In the genomic region with DNA sequence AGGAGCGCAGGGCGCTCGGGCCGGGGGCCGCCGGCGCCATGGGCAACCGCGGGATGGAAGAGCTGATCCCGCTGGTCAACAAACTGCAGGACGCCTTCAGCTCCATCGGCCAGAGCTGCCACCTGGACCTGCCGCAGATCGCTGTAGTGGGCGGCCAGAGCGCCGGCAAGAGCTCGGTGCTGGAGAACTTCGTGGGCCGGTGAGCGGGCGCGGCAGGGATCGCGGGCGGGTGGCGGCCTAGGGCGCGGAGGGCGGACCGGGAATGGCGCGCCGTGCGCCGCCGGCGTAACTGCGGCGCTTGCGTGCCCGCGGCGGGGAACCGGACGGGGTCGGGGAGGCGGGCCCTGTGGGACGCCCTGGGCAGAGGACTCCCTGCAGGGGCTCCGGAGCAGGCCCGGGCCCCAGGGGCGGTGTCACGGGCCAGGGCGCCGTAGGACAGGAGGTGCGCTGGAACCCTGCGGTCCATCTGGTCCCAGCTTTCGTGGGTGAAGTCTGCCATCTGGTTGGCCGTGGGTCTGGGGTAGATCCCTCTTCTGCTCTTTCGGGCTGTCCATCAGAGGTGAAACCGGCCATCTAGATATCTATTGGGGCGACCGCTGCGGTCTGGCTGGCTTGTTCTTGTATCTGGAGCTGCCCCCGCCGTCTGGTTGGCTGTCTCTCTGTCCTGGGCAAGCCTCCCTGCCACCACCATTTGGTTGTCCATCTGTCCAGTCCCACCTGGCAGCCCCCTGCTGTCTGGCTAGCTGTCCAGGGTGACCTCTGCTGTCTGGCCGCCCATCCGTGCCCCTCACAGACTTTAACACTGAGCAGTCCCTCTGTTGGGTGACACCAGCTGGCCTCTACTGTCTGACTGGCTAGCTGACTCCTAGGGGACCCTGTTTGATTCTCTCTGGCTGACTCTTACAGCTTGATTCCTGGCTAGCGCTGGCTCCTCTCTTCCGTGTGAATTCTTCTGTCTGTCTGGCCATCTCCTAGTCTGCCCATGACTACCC, we compare ENCODE assay signal across 8 cellular contexts. TPM values are rescaled to one million over a fixed set of nuclear protein-coding genes. Genes with fewer than 3 reads are reported as not detected.
DNase-seq lines count a peak whose midpoint lies in the region; ATAC-seq and TF ChIP-seq lines count a peak whose summit lies in the region.

No MANE protein-coding gene starts in this region.

- peak; percentile 24 for ATAC-seq in GM19397 (IDR thresholded peaks at IDR 0.05; ENCODE audit: unreplicated experiment)
- peak; percentile 43 for ATAC-seq in IMR-90 (ENCODE audit: low read depth)
- peak; percentile 19 for ATAC-seq in stimulated activated effector memory CD8-positive, alpha-beta T cell treated with anti-CD3 and anti-CD28 coated beads, Interleukin-12 subunit alpha, Interleukin-12 subunit beta, amount 100 ng/mL, for 72 hours

- no TSS peak for BruUV-seq in IMR-90 (replicated peaks; lab: Mats Ljungman, UMichigan)

- H2BK20ac ChIP-seq in IMR-90 (ENCODE audit: low read depth, low read length), result no peak overlapping the region

- peak overlapping the region; percentile 82 for H3K4me3 ChIP-seq in IMR-90 (ENCODE audit: insufficient read depth, low read depth, low read length)
- peak overlapping the region; percentile 96 for H3K4me3 ChIP-seq in duodenal mucosa (ENCODE audit: low read depth in 1 of 2, low read length in 2 of 2)

- H3K9ac ChIP-seq in IMR-90 (ENCODE audit: low read depth, low read length) (peak overlapping the region; percentile 76), duodenal mucosa (ENCODE audit: low read depth in 1 of 2, low read length in 2 of 2) (peak overlapping the region; percentile 94 to 98)

- peaks cover 13% of the 10 kb centered on the region for H3K9me1 ChIP-seq in IMR-90 (ENCODE audit: insufficient read depth, low read length)

- peaks cover 0 to 37% of the 10 kb centered on the region in 2 experiments; a peak in 2 of 4 replicates for H3K79me1 ChIP-seq in IMR-90 (ENCODE audit: low read depth in 1 of 2, low read length in 2 of 2)

- H2BK120ac ChIP-seq in IMR-90 (ENCODE audit: low read depth, low read length), result no peak overlapping the region

- peak overlapping the region; percentile 59; the same call in 1 of the 2 replicates for H3K14ac ChIP-seq in IMR-90 (replicated peaks; ENCODE audit: low read depth, low read length)

- CTCF ChIA-PET in IMR-90 (lab: Yijun Ruan, JAX), result interaction anchor here (0.5 to 3.0 kb wide), 7 partner anchors 12 to 1165 kb away, joined by 3 to 23 read pairs (median 5); partner anchors contain the start of genes QTRT1 and TMED1

- H3K27ac ChIP-seq in IMR-90 (ENCODE audit: insufficient read depth, low read length) (peak overlapping the region; percentile 78), duodenal mucosa (ENCODE audit: low read depth, low read length) (peak overlapping the region; percentile 94)

- no peak overlapping the region for H2BK15ac ChIP-seq in IMR-90 (ENCODE audit: low read depth, low read length)

- TF ChIP-seq RAD21 in IMR-90 (IDR thresholded peaks at IDR 0.05; ENCODE audit: low read length), result no peak

- H4K5ac ChIP-seq in IMR-90 (ENCODE audit: low read depth, low read length), result no peak overlapping the region; the same call in 1 of the 2 replicates

- H3K36me3 Mint-ChIP-seq in stimulated activated effector memory CD8-positive, alpha-beta T cell treated with anti-CD3 and anti-CD28 coated beads, Interleukin-12 subunit alpha, Interleukin-12 subunit beta, amount 100 ng/mL, for 72 hours, result peaks cover 30% of the 10 kb centered on the region

- peak overlapping the region; percentile 99 for H2AK9ac ChIP-seq in IMR-90 (replicated peaks; ENCODE audit: low read depth, low read length, poor library complexity)

- H3K9me3 Mint-ChIP-seq in stimulated activated effector memory CD8-positive, alpha-beta T cell treated with anti-CD3 and anti-CD28 coated beads, Interleukin-12 subunit alpha, Interleukin-12 subunit beta, amount 100 ng/mL, for 72 hours, result no peaks in the 10 kb centered on the region

- peak overlapping the region; percentile 98 for H3K4me3 Mint-ChIP-seq in stimulated activated effector memory CD8-positive, alpha-beta T cell treated with anti-CD3 and anti-CD28 coated beads, Interleukin-12 subunit alpha, Interleukin-12 subunit beta, amount 100 ng/mL, for 72 hours

- no peak overlapping the region for H3K18ac ChIP-seq in IMR-90 (ENCODE audit: low read depth, low read length)

- 1% methylated on average over 42 of the region's 70 CpGs; no CpG with 5 or more reads in 1 of the 2 experiments for WGBS in IMR-90 (ENCODE audit: extremely low coverage in 2 of 2, insufficient read length in 1 of 2), 2 experiments

- peak overlapping the region; percentile 86 for H3K23ac ChIP-seq in IMR-90 (ENCODE audit: low read depth, low read length)

- peak overlapping the region; percentile 83 for H3K4ac ChIP-seq in IMR-90 (ENCODE audit: low read depth, low read length)

- peak overlapping the region; percentile 97 for H3K4me2 ChIP-seq in IMR-90 (ENCODE audit: low read depth, low read length)

- H4K8ac ChIP-seq in IMR-90 (ENCODE audit: low read depth in 2 of 2, low read length in 2 of 2), result peak overlapping the region in 1 of 2 experiments; percentile 87; a peak in 2 of 4 replicates

- peak overlapping the region; percentile 56 for H3K56ac ChIP-seq in IMR-90 (ENCODE audit: extremely low read depth, insufficient read depth, low read length)

- peaks cover 54% of the 10 kb centered on the region for H4K20me1 ChIP-seq in IMR-90 (ENCODE audit: insufficient read depth, low read length)

- peak overlapping the region; percentile 74 for H2BK5ac ChIP-seq in IMR-90 (ENCODE audit: low read depth, low read length, poor library complexity, severe bottlenecking)

- TF ChIP-seq CTCF in IMR-90 (conservative IDR thresholded peaks at IDR 0.05; ENCODE audit: low read depth, low read length), result no peak

- H2AFZ ChIP-seq in IMR-90 (replicated peaks; ENCODE audit: low read length, poor library complexity), result peak overlapping the region; percentile 91

- H3K27me3 ChIP-seq in IMR-90 (ENCODE audit: control insufficient read depth, insufficient read depth, low read length) (no peaks in the 10 kb centered on the region), duodenal mucosa (ENCODE audit: control insufficient read depth in 1 of 2, insufficient read depth in 2 of 2, low read length in 2 of 2) (no peaks in the 10 kb centered on the region)

- peak overlapping the region; percentile 97 for H3K27ac Mint-ChIP-seq in stimulated activated effector memory CD8-positive, alpha-beta T cell treated with anti-CD3 and anti-CD28 coated beads, Interleukin-12 subunit alpha, Interleukin-12 subunit beta, amount 100 ng/mL, for 72 hours

- TF ChIP-seq POLR2A in IMR-90 (IDR thresholded peaks at IDR 0.05; ENCODE audit: low read depth, low read length), result peak; percentile 50; the same call in 1 of the 2 replicates

- in situ Hi-C loops in IMR-90 (cut with MboI; ENCODE audit: low sequenced_read_pairs), result no loop called here

- peaks cover 48% of the 10 kb centered on the region for H3K4me1 Mint-ChIP-seq in stimulated activated effector memory CD8-positive, alpha-beta T cell treated with anti-CD3 and anti-CD28 coated beads, Interleukin-12 subunit alpha, Interleukin-12 subunit beta, amount 100 ng/mL, for 72 hours

- H3K9me3 ChIP-seq in IMR-90 (ENCODE audit: control insufficient read depth, insufficient read depth, low read length) (no peaks in the 10 kb centered on the region), duodenal mucosa (ENCODE audit: control insufficient read depth in 1 of 2, low read length in 2 of 2) (no peaks in the 10 kb centered on the region)

- peak overlapping the region; percentile 68 for H2AK5ac ChIP-seq in IMR-90 (ENCODE audit: low read depth, low read length)

- DNase-seq in C1 segment of cervical spinal cord (lab: John Stamatoyannopoulos, UW) (peak in 9 of 14 donors; percentile 13 to 82 (median 47)), IMR-90 (peak; percentile 28), medulla oblongata (ENCODE audit: extremely low spot score) (peak; percentile 30), cortex of kidney (lab: John Stamatoyannopoulos, UW) (no peak)
- peak; percentile 65 for DNase-seq in activated CD4-positive, alpha-beta T cell treated with anti-CD3 and anti-CD28 coated beads for 48 hours
- DNase-seq in stimulated activated effector memory CD8-positive, alpha-beta T cell treated with anti-CD3 and anti-CD28 coated beads, Interleukin-12 subunit alpha, Interleukin-12 subunit beta, amount 100 ng/mL, for 72 hours (ENCODE audit: low spot score in 2 of 2), result peak; percentile 42 to 75

- dilution Hi-C loops in IMR-90 (cut with HindIII; ENCODE audit: low sequenced_read_pairs, unreplicated experiment), result no loop called here

- intact Hi-C loops in IMR-90 (cut with micrococcal nuclease), result loop anchor here (10.0 kb wide), 1 partner anchor 56 kb away; no protein-coding TSS in a partner anchor

- H3K36me3 ChIP-seq in IMR-90 (ENCODE audit: control insufficient read depth, insufficient read depth, low read length) (no peaks in the 10 kb centered on the region), duodenal mucosa (ENCODE audit: control insufficient read depth in 1 of 2, insufficient read depth in 2 of 2, low read length in 2 of 2) (peaks cover 5 to 13% of the 10 kb centered on the region in 2 donors)

- H4K91ac ChIP-seq in IMR-90 (ENCODE audit: insufficient read depth, low read depth, low read length), result peak overlapping the region; percentile 79

- H3K4me1 ChIP-seq in IMR-90 (ENCODE audit: control insufficient read depth, insufficient read depth, low read length) (peaks cover 7% of the 10 kb centered on the region), duodenal mucosa (ENCODE audit: control insufficient read depth in 1 of 2, insufficient read depth in 2 of 2, low read length in 2 of 2) (peaks cover 11 to 34% of the 10 kb centered on the region in 2 donors)

- POLR2A ChIA-PET in IMR-90 (lab: Charles Lee; ENCODE audit: unreplicated experiment), result interaction anchor here (1.0 kb wide), 1 partner anchor 146 kb away, joined by 3 read pairs; no protein-coding TSS in a partner anchor

TF ChIP-seq in IMR-90, 13 proteins besides CTCF, POLR2A, EP300 and RAD21:
- TF ChIP-seq MXI1 (IDR thresholded peaks at IDR 0.05; ENCODE audit: borderline replicate concordance, low read depth, low read length) (peak; percentile 51; the same call in 1 of the 2 replicates), RCOR1 (IDR thresholded peaks at IDR 0.05; ENCODE audit: insufficient replicate concordance, low read length) (no peak)

RNA-seq across cellular contexts. Expression of gene DNM2, which starts 0.6 kb away (rescaled TPM):
- total RNA-seq in IMR-90 (2012; rRNA removed), result 55.0 and 55.6 TPM in 2 replicates
- 74.2 and 74.6 TPM in 2 replicates for polyA plus RNA-seq in IMR-90 (2012; rRNA removed)
- 26.6 and 50.4 TPM in 2 replicates for polyA plus RNA-seq in IMR-90 (2012; cell fraction: cytosol; rRNA removed)
- polyA plus RNA-seq in IMR-90 (2012; cell fraction: nucleus; rRNA removed; ENCODE audit: low replicate concordance), result 194 and 239 TPM in 2 replicates

RNA-seq across cellular contexts. Expression of gene QTRT1, which starts 17.3 kb away (rescaled TPM):
- 18.6 and 19.9 TPM in 2 replicates for total RNA-seq in IMR-90 (2012; rRNA removed)
- polyA plus RNA-seq in IMR-90 (2012; rRNA removed), result 51.8 and 63.3 TPM in 2 replicates
- 65.6 and 65.8 TPM in 2 replicates for polyA plus RNA-seq in IMR-90 (2012; cell fraction: cytosol; rRNA removed)
- polyA plus RNA-seq in IMR-90 (2012; cell fraction: nucleus; rRNA removed; ENCODE audit: low replicate concordance), result 180 and 458 TPM in 2 replicates
